ENCODE assay signal across 25 cellular contexts in the genomic region with DNA sequence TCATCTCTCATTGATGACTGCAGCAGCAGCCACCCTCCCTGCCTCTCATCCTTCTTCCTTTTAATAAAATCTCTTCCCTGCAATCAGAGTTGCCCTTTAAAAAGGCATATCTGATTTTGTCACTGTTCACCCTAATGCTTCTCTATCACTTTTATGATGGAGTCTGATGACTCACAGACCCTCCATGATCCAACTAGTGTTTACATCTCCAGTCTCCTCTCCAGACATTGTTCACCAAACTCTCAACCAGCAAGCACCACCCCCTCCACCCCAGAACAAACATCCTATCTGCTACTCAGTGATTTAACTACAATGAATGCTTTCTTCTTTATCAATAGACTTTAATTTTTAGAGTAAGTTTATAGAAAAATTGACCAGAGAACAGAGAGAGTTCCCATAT. TPM values are rescaled to one million over a fixed set of nuclear protein-coding genes. Genes with fewer than 3 reads are reported as not detected.
DNase-seq lines count a peak whose midpoint lies in the region; ATAC-seq and TF ChIP-seq lines count a peak whose summit lies in the region.
"Had no signal": no experiment of that assay in that cellular context is flagged by ENCODE, and none has a peak within 500 bp of the region (broad histone marks: within the 10 kb centered on the region; RNA-seq: fewer than 3 reads in every experiment).

No MANE protein-coding gene starts in this region.

- no peak overlapping the region for H2AK9ac ChIP-seq in IMR-90 (replicated peaks; ENCODE audit: low read depth, low read length, poor library complexity)

- H2AFZ ChIP-seq in IMR-90 (replicated peaks; ENCODE audit: low read length, poor library complexity) (no peak overlapping the region), smooth muscle cell (ENCODE audit: low read depth) (peak overlapping the region; percentile 49)

- ATAC-seq in IMR-90 (ENCODE audit: low read depth) = no peak
- no peak for ATAC-seq in activated T-cell treated with anti-CD3 and anti-CD28 coated beads, Interleukin-2, amount 50 U/mL, for 72 hours (replicated peaks in 1 of 2)
- ATAC-seq in GM21786 (IDR thresholded peaks at IDR 0.05; ENCODE audit: unreplicated experiment) = no peak
- ATAC-seq: HCT116, Panc1 had no signal

- no peaks in the 10 kb centered on the region for H3K79me2 ChIP-seq in smooth muscle cell (ENCODE audit: low read depth)

- TF ChIP-seq CTCF in IMR-90 (conservative IDR thresholded peaks at IDR 0.05; ENCODE audit: low read depth, low read length) (no peak), fibroblast of mammary gland (conservative IDR thresholded peaks at IDR 0.05; ENCODE audit: control insufficient read depth, insufficient read depth, low read depth, low read length) (no peak), smooth muscle cell (IDR thresholded peaks at IDR 0.05; ENCODE audit: borderline replicate concordance, insufficient read depth, poor library complexity, severe bottlenecking) (no peak)

- no peaks in the 10 kb centered on the region for H3K79me1 ChIP-seq in IMR-90 (ENCODE audit: low read depth in 1 of 2, low read length in 2 of 2)

- DNase-seq in NCI-H345 (lab: John Stamatoyannopoulos, UW) (peak; percentile 14), NCI-H345 treated with DMSO at 0.1 percent for 48 hours (lab: John Stamatoyannopoulos, UW; ENCODE audit: unreplicated experiment) (no peak), IMR-90 (peak; percentile 6), fibroblast of mammary gland (ENCODE audit: low read depth) (peak; percentile 20), smooth muscle cell (lab: John Stamatoyannopoulos, UW; ENCODE audit: unreplicated experiment) (no peak)
- no peak for DNase-seq in activated T-cell treated with anti-CD3 and anti-CD28 coated beads, Interleukin-2, amount 50 U/mL, for 72 hours
- no peak for DNase-seq in stimulated activated CD4-positive, alpha-beta T cell treated with anti-CD3 and anti-CD28 coated beads, Interleukin-2, amount 100 ng/mL, for 24 hours
- DNase-seq: 8988T; CD8-positive, alpha-beta memory T cell; DMS79 treated with DMSO at 0.1 percent for 48 hours; NCI-H1417 treated with DMSO at 0.1 percent for 48 hours; NCI-H187; NCI-H2107; NCI-H2227 treated with DMSO at 0.1 percent for 48 hours; NCI-H524; NCI-H774; NK-92 treated with Interleukin-12 subunit alpha and Interleukin-12 subunit beta, amount 100 ng/mL, for 24 hours; SIG-M5 had no signal

- no peaks in the 10 kb centered on the region for H3K9me3 Mint-ChIP-seq in activated T-cell treated with anti-CD3 and anti-CD28 coated beads, Interleukin-2, amount 50 U/mL, for 72 hours
- H3K9me3 Mint-ChIP-seq: CD8-positive, alpha-beta memory T cell; IgD-negative memory B cell had no signal

- no peak overlapping the region for H2BK120ac ChIP-seq in IMR-90 (ENCODE audit: low read depth, low read length)

- no peak overlapping the region for H3K4ac ChIP-seq in IMR-90 (ENCODE audit: low read depth, low read length)

- TF ChIP-seq POLR2A in IMR-90 (IDR thresholded peaks at IDR 0.05; ENCODE audit: low read depth, low read length) = no peak

- no peaks in the 10 kb centered on the region for H3K9me1 ChIP-seq in IMR-90 (ENCODE audit: insufficient read depth, low read length)

- H3K4me2 ChIP-seq in IMR-90 (ENCODE audit: low read depth, low read length) (no peak overlapping the region), smooth muscle cell (peak overlapping the region; percentile 20)

- in situ Hi-C loops in IMR-90 (cut with MboI; ENCODE audit: low sequenced_read_pairs) = no loop called here

- BruUV-seq in IMR-90 (replicated peaks; lab: Mats Ljungman, UMichigan) = no TSS peak

- H3K23ac ChIP-seq in IMR-90 (ENCODE audit: low read depth, low read length) = no peak overlapping the region

- H2BK5ac ChIP-seq in IMR-90 (ENCODE audit: low read depth, low read length, poor library complexity, severe bottlenecking) = no peak overlapping the region

- no peak overlapping the region for H4K5ac ChIP-seq in IMR-90 (ENCODE audit: low read depth, low read length)

- H4K20me1 ChIP-seq in IMR-90 (ENCODE audit: insufficient read depth, low read length) = no peaks in the 10 kb centered on the region
- H4K20me1 ChIP-seq in smooth muscle cell (ENCODE audit: low read depth) = no peaks in the 10 kb centered on the region

- H3K4me1 ChIP-seq in IMR-90 (ENCODE audit: control insufficient read depth, insufficient read depth, low read length) = no peaks in the 10 kb centered on the region
- no peaks in the 10 kb centered on the region for H3K4me1 ChIP-seq in smooth muscle cell (ENCODE audit: low read depth)

- no peak overlapping the region for H3K27ac Mint-ChIP-seq in activated T-cell treated with anti-CD3 and anti-CD28 coated beads, Interleukin-2, amount 50 U/mL, for 72 hours
- H3K27ac Mint-ChIP-seq: CD8-positive, alpha-beta memory T cell; IgD-negative memory B cell had no signal

- intact Hi-C loops in IMR-90 (cut with micrococcal nuclease) = no loop called here

- H3K18ac ChIP-seq in IMR-90 (ENCODE audit: low read depth, low read length) = no peak overlapping the region

- H2AK5ac ChIP-seq in IMR-90 (ENCODE audit: low read depth, low read length) = no peak overlapping the region

- POLR2A ChIA-PET in IMR-90 (lab: Charles Lee; ENCODE audit: unreplicated experiment) = no interaction called here

- TF ChIP-seq RAD21 in IMR-90 (IDR thresholded peaks at IDR 0.05; ENCODE audit: low read length) = no peak

- H3K27ac ChIP-seq in IMR-90 (ENCODE audit: insufficient read depth, low read length) = no peak overlapping the region
- no peak overlapping the region for H3K27ac ChIP-seq in smooth muscle cell (ENCODE audit: low read depth)
- H3K27ac ChIP-seq: C4-2B had no signal

- no peak overlapping the region for H3K14ac ChIP-seq in IMR-90 (replicated peaks; ENCODE audit: low read depth, low read length)

- CTCF ChIA-PET in IMR-90 (lab: Yijun Ruan, JAX) = no interaction called here

- H3K9ac ChIP-seq in IMR-90 (ENCODE audit: low read depth, low read length) (no peak overlapping the region), smooth muscle cell (ENCODE audit: low read depth) (no peak overlapping the region)

- no peaks in the 10 kb centered on the region for H3K36me3 ChIP-seq in IMR-90 (ENCODE audit: control insufficient read depth, insufficient read depth, low read length)
- no peaks in the 10 kb centered on the region for H3K36me3 ChIP-seq in smooth muscle cell (ENCODE audit: low read depth)

- no peak overlapping the region for H2BK20ac ChIP-seq in IMR-90 (ENCODE audit: low read depth, low read length)

- no peak overlapping the region for H4K8ac ChIP-seq in IMR-90 (ENCODE audit: low read depth in 2 of 2, low read length in 2 of 2)

- peaks cover 20% of the 10 kb centered on the region for H3K27me3 Mint-ChIP-seq in activated T-cell treated with anti-CD3 and anti-CD28 coated beads, Interleukin-2, amount 50 U/mL, for 72 hours (ENCODE audit: low read depth)

- H2BK15ac ChIP-seq in IMR-90 (ENCODE audit: low read depth, low read length) = no peak overlapping the region

- H3K4me3 Mint-ChIP-seq in activated T-cell treated with anti-CD3 and anti-CD28 coated beads, Interleukin-2, amount 50 U/mL, for 72 hours = no peak overlapping the region
- H3K4me3 Mint-ChIP-seq: CD8-positive, alpha-beta memory T cell; IgD-negative memory B cell had no signal

- no peaks in the 10 kb centered on the region for H3K4me1 Mint-ChIP-seq in activated T-cell treated with anti-CD3 and anti-CD28 coated beads, Interleukin-2, amount 50 U/mL, for 72 hours (ENCODE audit: low read depth)
- H3K4me1 Mint-ChIP-seq: CD8-positive, alpha-beta memory T cell; IgD-negative memory B cell had no signal

- H3K4me3 ChIP-seq in IMR-90 (ENCODE audit: insufficient read depth, low read depth, low read length) (no peak overlapping the region), fibroblast of mammary gland (ENCODE audit: control insufficient read depth, low read depth, low read length) (no peak overlapping the region), smooth muscle cell (no peak overlapping the region)

- H3K27me3 ChIP-seq in IMR-90 (ENCODE audit: control insufficient read depth, insufficient read depth, low read length) (peaks cover 5% of the 10 kb centered on the region; the same call in 1 of the 2 replicates), smooth muscle cell (ENCODE audit: low read depth) (no peaks in the 10 kb centered on the region)

- dilution Hi-C loops in IMR-90 (cut with HindIII; ENCODE audit: low sequenced_read_pairs, unreplicated experiment) = no loop called here

- no peaks in the 10 kb centered on the region for H3K9me3 ChIP-seq in IMR-90 (ENCODE audit: control insufficient read depth, insufficient read depth, low read length)
- no peaks in the 10 kb centered on the region for H3K9me3 ChIP-seq in smooth muscle cell (replicated peaks; ENCODE audit: low read depth)

- no peak overlapping the region for H4K91ac ChIP-seq in IMR-90 (ENCODE audit: insufficient read depth, low read depth, low read length)

- no peaks in the 10 kb centered on the region for H3K36me3 Mint-ChIP-seq in activated T-cell treated with anti-CD3 and anti-CD28 coated beads, Interleukin-2, amount 50 U/mL, for 72 hours (ENCODE audit: insufficient read depth in 2 of 2)
- H3K36me3 Mint-ChIP-seq: CD8-positive, alpha-beta memory T cell had no signal

- no peak overlapping the region for H3K56ac ChIP-seq in IMR-90 (ENCODE audit: extremely low read depth, insufficient read depth, low read length)

- H3F3A ChIP-seq in smooth muscle cell (ENCODE audit: low read depth) = peaks cover 13% of the 10 kb centered on the region

TF ChIP-seq in IMR-90, 13 proteins besides CTCF, POLR2A, EP300 and RAD21 (continues in another document):
- TF ChIP-seq RCOR1 (IDR thresholded peaks at IDR 0.05; ENCODE audit: insufficient replicate concordance, low read length) (no peak), SMC3 (IDR thresholded peaks at IDR 0.05; ENCODE audit: low read depth, low read length) (no peak), NFE2L2 (IDR thresholded peaks at IDR 0.05; ENCODE audit: low read depth, low read length) (no peak), CEBPB (IDR thresholded peaks at IDR 0.05; ENCODE audit: low read depth, low read length) (no peak), RFX5 (IDR thresholded peaks at IDR 0.05; ENCODE audit: low read depth, low read length) (no peak), MAFK (IDR thresholded peaks at IDR 0.05; ENCODE audit: low read depth, low read length) (no peak)
- TF ChIP-seq, protein P1, sequence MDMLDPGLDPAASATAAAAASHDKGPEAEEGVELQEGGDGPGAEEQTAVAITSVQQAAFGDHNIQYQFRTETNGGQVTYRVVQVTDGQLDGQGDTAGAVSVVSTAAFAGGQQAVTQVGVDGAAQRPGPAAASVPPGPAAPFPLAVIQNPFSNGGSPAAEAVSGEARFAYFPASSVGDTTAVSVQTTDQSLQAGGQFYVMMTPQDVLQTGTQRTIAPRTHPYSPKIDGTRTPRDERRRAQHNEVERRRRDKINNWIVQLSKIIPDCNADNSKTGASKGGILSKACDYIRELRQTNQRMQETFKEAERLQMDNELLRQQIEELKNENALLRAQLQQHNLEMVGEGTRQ (IDR thresholded peaks at IDR 0.05; ENCODE audit: low read depth, low read length) = no peak

RNA-seq across cellular contexts. Expression of a gene that starts 59.5 kb away (rescaled TPM):
- total RNA-seq in IMR-90 (2012; rRNA removed) = not detected in 2 replicates
- not detected in 2 replicates for polyA plus RNA-seq in IMR-90 (2012; rRNA removed)
- polyA plus RNA-seq in IMR-90 (2012; cell fraction: cytosol; rRNA removed) = not detected in 2 replicates
- not detected in 2 replicates for polyA plus RNA-seq in IMR-90 (2012; cell fraction: nucleus; rRNA removed; ENCODE audit: low replicate concordance)
- total RNA-seq in smooth muscle cell = not detected in 2 replicates
- polyA plus RNA-seq in smooth muscle cell = not detected in 2 replicates
- total RNA-seq in activated T-cell treated with anti-CD3 and anti-CD28 coated beads, Interleukin-2, amount 50 U/mL, for 72 hours = 1 to 10 TPM; 1.6 to 2.2 TPM
- total RNA-seq: G401, MCF 10A had no signal
- polyA plus RNA-seq: IgD-negative memory B cell had no signal

Comparison
In these comparisons a context has a peak if more than half of its experiments do, and no peak if none do; other contexts are left out.
1. DNase-seq: peak in NCI-H345 (single experiment), IMR-90 (single experiment) and fibroblast of mammary gland (single experiment); none in NCI-H345 treated with DMSO at 0.1 percent for 48 hours (single experiment), smooth muscle cell (single experiment), activated T-cell treated with anti-CD3 and anti-CD28 coated beads, Interleukin-2, amount 50 U/mL, for 72 hours (0 of 2) and stimulated activated CD4-positive, alpha-beta T cell treated with anti-CD3 and anti-CD28 coated beads, Interleukin-2, amount 100 ng/mL, for 24 hours (0 of 2).